1 cellular context compared by ENCODE assay signal in the genomic region with DNA sequence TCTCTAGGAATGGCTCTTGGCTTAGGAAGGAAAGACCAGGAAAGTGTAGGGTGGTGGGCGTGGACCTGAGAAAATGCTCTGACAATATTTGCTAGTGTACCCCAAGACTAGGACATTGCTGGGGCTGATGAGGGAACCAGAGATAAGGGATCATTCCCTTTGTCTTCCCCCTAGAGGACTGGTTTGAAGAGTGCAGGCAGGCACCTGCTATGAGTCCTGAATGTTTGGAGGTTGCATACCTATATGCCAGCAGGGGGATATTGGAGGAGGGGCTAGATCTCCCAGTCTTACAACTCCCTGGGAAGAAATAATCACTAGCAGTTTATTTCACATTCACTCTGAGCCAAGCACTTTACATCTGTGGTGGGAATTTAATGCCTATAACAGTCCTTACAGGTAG.
TF ChIP-seq lines count a peak whose summit lies in the region.

No MANE protein-coding gene starts in this region.

TF ChIP-seq in GM12878, 131 proteins besides CTCF, POLR2A, EP300 and RAD21 (continued from another document):
- TF ChIP-seq SIN3A (IDR thresholded peaks at IDR 0.05; ENCODE audit: low read depth, low read length) (no peak), HDAC2 (IDR thresholded peaks at IDR 0.05) (no peak), HDAC6 (IDR thresholded peaks at IDR 0.05; ENCODE audit: unreplicated experiment) (no peak)
TF ChIP-seq in GM12878: peak in this region for 0.
